ENCODE assay signal across 1 cellular context in the genomic region with DNA sequence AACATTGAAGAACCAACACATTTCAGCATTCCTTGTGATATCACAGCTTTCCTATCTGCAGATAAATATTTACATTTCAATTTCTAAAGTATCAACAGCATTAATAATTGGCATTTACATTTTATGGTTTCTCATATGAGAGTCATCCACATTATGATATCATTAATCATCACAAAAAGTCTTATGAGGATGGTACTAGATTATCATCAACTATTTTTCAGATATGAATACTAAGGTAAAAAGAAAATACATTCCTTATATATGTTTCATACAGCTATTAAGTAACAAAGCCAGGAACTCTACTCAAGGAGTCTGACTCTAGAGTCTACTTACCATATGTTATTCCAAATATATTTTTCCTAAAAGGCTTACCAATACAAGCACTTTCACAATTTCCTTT.
TF ChIP-seq lines count a peak whose summit lies in the region.

No MANE protein-coding gene starts in this region.

TF ChIP-seq in A549, 52 proteins besides CTCF, POLR2A, EP300 and RAD21 (continued from another document):
- TF ChIP-seq, protein P1, sequence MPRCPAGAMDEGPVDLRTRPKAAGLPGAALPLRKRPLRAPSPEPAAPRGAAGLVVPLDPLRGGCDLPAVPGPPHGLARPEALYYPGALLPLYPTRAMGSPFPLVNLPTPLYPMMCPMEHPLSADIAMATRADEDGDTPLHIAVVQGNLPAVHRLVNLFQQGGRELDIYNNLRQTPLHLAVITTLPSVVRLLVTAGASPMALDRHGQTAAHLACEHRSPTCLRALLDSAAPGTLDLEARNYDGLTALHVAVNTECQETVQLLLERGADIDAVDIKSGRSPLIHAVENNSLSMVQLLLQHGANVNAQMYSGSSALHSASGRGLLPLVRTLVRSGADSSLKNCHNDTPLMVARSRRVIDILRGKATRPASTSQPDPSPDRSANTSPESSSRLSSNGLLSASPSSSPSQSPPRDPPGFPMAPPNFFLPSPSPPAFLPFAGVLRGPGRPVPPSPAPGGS (IDR thresholded peaks at IDR 0.05): no peak
- TF ChIP-seq CBX2 (IDR thresholded peaks at IDR 0.05; ENCODE audit: borderline replicate concordance, low read depth): no peak
- TF ChIP-seq SMC3 (IDR thresholded peaks at IDR 0.05): no peak
- TF ChIP-seq RCOR1 (IDR thresholded peaks at IDR 0.05; ENCODE audit: low read depth, low read length): no peak
- TF ChIP-seq ZSCAN20 (CRISPR knock-in tag; IDR thresholded peaks at IDR 0.05): no peak
- TF ChIP-seq MAFK (IDR thresholded peaks at IDR 0.05; ENCODE audit: partially characterized antibody): no peak
- TF ChIP-seq, protein P2, sequence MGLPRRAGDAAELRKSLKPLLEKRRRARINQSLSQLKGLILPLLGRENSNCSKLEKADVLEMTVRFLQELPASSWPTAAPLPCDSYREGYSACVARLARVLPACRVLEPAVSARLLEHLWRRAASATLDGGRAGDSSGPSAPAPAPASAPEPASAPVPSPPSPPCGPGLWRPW (IDR thresholded peaks at IDR 0.05): no peak
- TF ChIP-seq, protein P3, sequence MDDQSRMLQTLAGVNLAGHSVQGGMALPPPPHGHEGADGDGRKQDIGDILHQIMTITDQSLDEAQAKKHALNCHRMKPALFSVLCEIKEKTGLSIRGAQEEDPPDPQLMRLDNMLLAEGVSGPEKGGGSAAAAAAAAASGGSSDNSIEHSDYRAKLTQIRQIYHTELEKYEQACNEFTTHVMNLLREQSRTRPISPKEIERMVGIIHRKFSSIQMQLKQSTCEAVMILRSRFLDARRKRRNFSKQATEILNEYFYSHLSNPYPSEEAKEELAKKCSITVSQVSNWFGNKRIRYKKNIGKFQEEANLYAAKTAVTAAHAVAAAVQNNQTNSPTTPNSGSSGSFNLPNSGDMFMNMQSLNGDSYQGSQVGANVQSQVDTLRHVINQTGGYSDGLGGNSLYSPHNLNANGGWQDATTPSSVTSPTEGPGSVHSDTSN (IDR thresholded peaks at IDR 0.05): no peak
- TF ChIP-seq MYC (IDR thresholded peaks at IDR 0.05; ENCODE audit: borderline replicate concordance, low read length): no peak
- TF ChIP-seq, protein P4, sequence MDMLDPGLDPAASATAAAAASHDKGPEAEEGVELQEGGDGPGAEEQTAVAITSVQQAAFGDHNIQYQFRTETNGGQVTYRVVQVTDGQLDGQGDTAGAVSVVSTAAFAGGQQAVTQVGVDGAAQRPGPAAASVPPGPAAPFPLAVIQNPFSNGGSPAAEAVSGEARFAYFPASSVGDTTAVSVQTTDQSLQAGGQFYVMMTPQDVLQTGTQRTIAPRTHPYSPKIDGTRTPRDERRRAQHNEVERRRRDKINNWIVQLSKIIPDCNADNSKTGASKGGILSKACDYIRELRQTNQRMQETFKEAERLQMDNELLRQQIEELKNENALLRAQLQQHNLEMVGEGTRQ (IDR thresholded peaks at IDR 0.05): no peak
